22 cellular contexts compared by ENCODE assay signal in the genomic region with DNA sequence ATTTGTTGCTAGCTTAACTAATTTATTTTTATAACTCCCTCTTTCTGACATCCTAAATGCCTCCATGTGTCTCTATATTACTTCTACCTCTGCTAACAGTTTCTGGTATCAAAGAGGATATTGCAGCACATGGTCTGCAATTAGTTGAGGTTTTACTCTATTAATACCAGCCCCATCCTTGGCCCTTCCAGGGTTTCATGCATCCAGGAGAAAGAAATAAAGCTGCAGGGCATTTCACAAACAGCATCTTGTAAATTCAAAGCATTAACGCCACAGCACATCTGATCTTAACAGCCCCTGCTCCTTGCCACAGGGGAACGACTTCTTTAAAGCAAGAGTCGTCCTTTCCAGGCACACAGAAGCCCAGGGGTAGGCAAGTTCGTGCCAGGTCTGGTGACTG.
DNase-seq lines count a peak whose midpoint lies in the region; ATAC-seq and TF ChIP-seq lines count a peak whose summit lies in the region.
"Had no signal": no experiment of that assay in that cellular context is flagged by ENCODE, and none has a peak within 500 bp of the region (broad histone marks: within the 10 kb centered on the region; RNA-seq: fewer than 3 reads in every experiment).

No MANE protein-coding gene starts in this region.

- H3K4me3 ChIP-seq in BE2C (ENCODE audit: low read depth, low read length): no peak overlapping the region
- H3K4me3 ChIP-seq in SK-N-SH (ENCODE audit: low read depth in 2 of 2, low read length in 1 of 2): no peak overlapping the region
- H3K4me3 ChIP-seq: A549; BLaER1 treated with 17β-estradiol and CSF1 and Interleukin-3, amounts not matched to agents 10 nM and 100 nM; GM12878 had no signal

- peak; percentile 30 for DNase-seq in BE2C
- peak; percentile 55 for DNase-seq in SK-N-SH
- no peak for DNase-seq in type B pancreatic cell (ENCODE audit: extremely low spot score, unreplicated experiment)
- DNase-seq in DMS 273 treated with DMSO at 0.1 percent for 48 hours (lab: John Stamatoyannopoulos, UW): no peak
- DNase-seq in HT-29 (ENCODE audit: low spot score): no peak
- DNase-seq: Caco-2; Calu3; CD4-positive, alpha-beta T cell; CD8-positive, alpha-beta T cell; DMS153; DMS53; DMS79; DND-41; EL; GDM1 had no signal

- TF ChIP-seq CTCF in BE2C (IDR thresholded peaks at IDR 0.05; ENCODE audit: low read depth, low read length): no peak
- TF ChIP-seq CTCF in SK-N-SH (IDR thresholded peaks at IDR 0.05): no peak
- TF ChIP-seq CTCF in brain (conservative IDR thresholded peaks at IDR 0.05): no peak
- TF ChIP-seq CTCF in type B pancreatic cell (conservative IDR thresholded peaks at IDR 0.05): no peak

- no peak for TF ChIP-seq RAD21 in SK-N-SH (IDR thresholded peaks at IDR 0.05; ENCODE audit: low read length)

- H3K27me3 ChIP-seq in BE2C (no peaks in the 10 kb centered on the region), SK-N-SH (ENCODE audit: insufficient read depth) (no peaks in the 10 kb centered on the region)
- H3K27me3 ChIP-seq: BLaER1 treated with 17β-estradiol and CSF1 and Interleukin-3, amounts not matched to agents 10 nM and 100 nM had no signal

- H3K4me2 ChIP-seq in SK-N-SH: no peak overlapping the region
- H3K4me2 ChIP-seq: A549; BLaER1 treated with 17β-estradiol and CSF1 and Interleukin-3, amounts not matched to agents 10 nM and 100 nM had no signal

- H3K27me3 Mint-ChIP-seq in brain (peaks cover 12% of the 10 kb centered on the region), type B pancreatic cell (peaks cover 3% of the 10 kb centered on the region)

- H4K20me1 ChIP-seq in SK-N-SH (ENCODE audit: insufficient read depth): no peaks in the 10 kb centered on the region
- H4K20me1 ChIP-seq: BLaER1 treated with 17β-estradiol and CSF1 and Interleukin-3, amounts not matched to agents 10 nM and 100 nM had no signal

- no peaks in the 10 kb centered on the region for H3K9me2 ChIP-seq in SK-N-SH

- ATAC-seq in GM21528 (IDR thresholded peaks at IDR 0.05; ENCODE audit: low FRiP score, unreplicated experiment): no peak
- ATAC-seq: A549; CD8-positive, alpha-beta T cell; GM12878 had no signal

- H3K9ac ChIP-seq in SK-N-SH: no peak overlapping the region
- H3K9ac ChIP-seq: BLaER1 treated with 17β-estradiol and CSF1 and Interleukin-3, amounts not matched to agents 10 nM and 100 nM had no signal

- TF ChIP-seq EP300 in SK-N-SH (IDR thresholded peaks at IDR 0.05; ENCODE audit: borderline replicate concordance in 1 of 2, low read depth in 1 of 2, low read length in 1 of 2): peak in 1 of 2 experiments; percentile 88; a peak in 2 of 4 replicates

- no peak overlapping the region for H2AFZ ChIP-seq in SK-N-SH (ENCODE audit: low read depth)

- no peaks in the 10 kb centered on the region for H3F3A ChIP-seq in SK-N-SH (replicated peaks; ENCODE audit: insufficient read depth)

- H3K27ac ChIP-seq in SK-N-SH (ENCODE audit: low read depth in 2 of 2, low read length in 1 of 2): peak overlapping the region in 1 of 2 experiments; percentile 82; a peak in 2 of 4 replicates
- H3K27ac ChIP-seq: 22Rv1; A549; BLaER1 treated with 17β-estradiol and CSF1 and Interleukin-3, amounts not matched to agents 10 nM and 100 nM; C4-2B had no signal

- H3K27ac Mint-ChIP-seq in brain: peak overlapping the region in 4 of 5 experiments; percentile 3 to 57 (median 36)
- no peak overlapping the region for H3K27ac Mint-ChIP-seq in type B pancreatic cell
- H3K27ac Mint-ChIP-seq: CD4-positive, alpha-beta T cell; CD8-positive, alpha-beta T cell had no signal

- H3K79me2 ChIP-seq in SK-N-SH (ENCODE audit: insufficient read depth): no peaks in the 10 kb centered on the region

- H3K9me3 ChIP-seq in BE2C (no peaks in the 10 kb centered on the region), SK-N-SH (no peaks in the 10 kb centered on the region)
- H3K9me3 ChIP-seq: A549; BLaER1 treated with 17β-estradiol and CSF1 and Interleukin-3, amounts not matched to agents 10 nM and 100 nM had no signal

- H3K36me3 ChIP-seq in BE2C (no peaks in the 10 kb centered on the region), SK-N-SH (replicated peaks in 1 of 2; ENCODE audit: control insufficient read depth in 1 of 2, insufficient read depth in 2 of 2, low read length in 1 of 2) (no peaks in the 10 kb centered on the region)
- H3K36me3 ChIP-seq: BLaER1 treated with 17β-estradiol and CSF1 and Interleukin-3, amounts not matched to agents 10 nM and 100 nM had no signal

- 8% methylated on average over 4 of the region's 4 CpGs for WGBS in SK-N-SH (ENCODE audit: low lambda C conversion rate)

- H3K36me3 Mint-ChIP-seq in brain (no peaks in the 10 kb centered on the region), type B pancreatic cell (no peaks in the 10 kb centered on the region)
- H3K36me3 Mint-ChIP-seq: CD8-positive, alpha-beta T cell had no signal

- no peak overlapping the region for H3K4me3 Mint-ChIP-seq in brain
- H3K4me3 Mint-ChIP-seq in type B pancreatic cell: peak overlapping the region; percentile 1
- H3K4me3 Mint-ChIP-seq: CD4-positive, alpha-beta T cell; CD8-positive, alpha-beta T cell had no signal

- POLR2A ChIA-PET in SK-N-SH (lab: Yijun Ruan, JAX): interaction anchor here (0.9 to 1.6 kb wide), 5 partner anchors 15 to 43 kb away, joined by 3 to 7 read pairs (median 5); no protein-coding TSS in a partner anchor

- CTCF ChIA-PET in SK-N-SH (lab: Yijun Ruan, JAX): interaction anchor here (0.6 to 3.6 kb wide), 9 partner anchors 10 to 497 kb away, joined by 3 to 18 read pairs (median 3); no protein-coding TSS in a partner anchor

- H3K9me3 Mint-ChIP-seq in brain (peaks cover 0 to 2% (median 0%) of the 10 kb centered on the region in 5 experiments), type B pancreatic cell (peaks cover 3% of the 10 kb centered on the region)
- H3K9me3 Mint-ChIP-seq: CD4-positive, alpha-beta T cell; CD8-positive, alpha-beta T cell had no signal

- H3K4me1 ChIP-seq in BE2C (peaks cover 21% of the 10 kb centered on the region), SK-N-SH (ENCODE audit: control insufficient read depth in 1 of 2, insufficient read depth in 2 of 2, low read depth in 1 of 2, low read length in 1 of 2) (peaks cover 0 to 33% of the 10 kb centered on the region in 2 experiments; a peak in 2 of 4 replicates)
- H3K4me1 ChIP-seq: A549; BLaER1 treated with 17β-estradiol and CSF1 and Interleukin-3, amounts not matched to agents 10 nM and 100 nM; Caco-2 had no signal

- H3K4me1 Mint-ChIP-seq in brain (peaks cover 56% of the 10 kb centered on the region), type B pancreatic cell (ENCODE audit: unreplicated experiment) (peaks cover 23% of the 10 kb centered on the region)

TF ChIP-seq in SK-N-SH, 30 proteins besides CTCF, POLR2A, EP300 and RAD21:
- TF ChIP-seq FOSL2 (IDR thresholded peaks at IDR 0.05; ENCODE audit: borderline replicate concordance, low read depth): no peak
- TF ChIP-seq FOXJ3 (CRISPR knock-in tag; IDR thresholded peaks at IDR 0.05): peak; percentile 74
- no peak for TF ChIP-seq MEF2A (IDR thresholded peaks at IDR 0.05; ENCODE audit: borderline replicate concordance, low read depth)
- peak; percentile 56; the same call in 1 of the 2 replicates for TF ChIP-seq MXI1 (IDR thresholded peaks at IDR 0.05; ENCODE audit: low read depth, low read length)
- peak; percentile 51 for TF ChIP-seq GATA2 (CRISPR knock-in tag; IDR thresholded peaks at IDR 0.05)
- peak; percentile 79 for TF ChIP-seq CHD2 (IDR thresholded peaks at IDR 0.05; ENCODE audit: low read length, partially characterized antibody)

Comparison
In these comparisons a context has a peak if more than half of its experiments do, and no peak if none do; other contexts are left out.
1. DNase-seq: peak in BE2C (single experiment) and SK-N-SH (single experiment); none in type B pancreatic cell (single experiment), DMS 273 treated with DMSO at 0.1 percent for 48 hours (single experiment) and HT-29 (single experiment).